1 cellular context compared by ENCODE assay signal in the genomic region with DNA sequence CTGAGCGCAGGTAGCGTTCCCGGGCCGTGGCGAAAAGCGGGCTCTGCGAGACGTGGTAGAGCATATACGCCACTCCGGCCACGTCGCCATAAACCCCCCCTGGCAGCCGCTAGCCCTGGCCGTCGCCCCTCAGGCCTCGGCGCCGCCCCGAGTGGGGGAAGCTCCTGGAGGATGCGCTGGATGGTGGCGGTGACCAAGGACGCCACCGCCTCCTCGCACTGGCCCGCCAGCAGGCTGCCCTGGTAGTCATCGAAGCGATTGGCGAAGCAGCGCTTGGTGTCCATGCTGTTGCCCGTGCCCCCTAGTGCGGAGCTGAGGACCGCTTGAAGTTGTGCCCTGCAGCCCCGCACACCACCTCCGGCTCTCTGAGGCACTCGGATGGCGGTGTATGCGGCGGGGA.
A peak's percentile ranks its signal among the peaks of the same experiment; 100 is the strongest.
TF ChIP-seq lines count a peak whose summit lies in the region.

No MANE protein-coding gene starts in this region.

TF ChIP-seq in H1, 55 proteins besides CTCF, POLR2A, EP300 and RAD21:
- TF ChIP-seq, protein P1, sequence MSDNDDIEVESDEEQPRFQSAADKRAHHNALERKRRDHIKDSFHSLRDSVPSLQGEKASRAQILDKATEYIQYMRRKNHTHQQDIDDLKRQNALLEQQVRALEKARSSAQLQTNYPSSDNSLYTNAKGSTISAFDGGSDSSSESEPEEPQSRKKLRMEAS (IDR thresholded peaks at IDR 0.05): 0 out of 2 replicates have a peak, but pooled peaks have one; percentile 12
- TF ChIP-seq, protein P2, sequence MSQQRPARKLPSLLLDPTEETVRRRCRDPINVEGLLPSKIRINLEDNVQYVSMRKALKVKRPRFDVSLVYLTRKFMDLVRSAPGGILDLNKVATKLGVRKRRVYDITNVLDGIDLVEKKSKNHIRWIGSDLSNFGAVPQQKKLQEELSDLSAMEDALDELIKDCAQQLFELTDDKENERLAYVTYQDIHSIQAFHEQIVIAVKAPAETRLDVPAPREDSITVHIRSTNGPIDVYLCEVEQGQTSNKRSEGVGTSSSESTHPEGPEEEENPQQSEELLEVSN (IDR thresholded peaks at IDR 0.05): peak; percentile 45; the same call in 1 of the 2 replicates
